ENCODE assay signal across 25 cellular contexts in the genomic region with DNA sequence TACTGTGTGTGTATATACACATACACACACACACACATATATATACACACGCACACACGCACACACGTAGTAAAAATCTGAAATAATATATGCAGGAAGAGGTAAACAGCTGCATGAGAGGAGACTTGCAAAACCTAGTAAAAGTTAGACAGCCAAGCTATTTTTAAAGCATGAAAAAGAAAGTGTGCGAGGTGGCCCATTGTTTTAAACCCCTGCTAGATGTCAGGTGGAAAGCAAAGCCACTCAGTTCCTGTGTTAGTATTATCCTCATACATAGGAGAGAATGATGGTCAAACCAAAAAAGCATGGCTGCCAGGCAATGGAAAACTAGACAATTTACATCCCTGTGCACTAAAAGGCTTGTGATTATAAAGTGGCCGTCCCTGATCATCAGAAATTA.
"Had no signal": no experiment of that assay in that cellular context is flagged by ENCODE, and none has a peak within 500 bp of the region (broad histone marks: within the 10 kb centered on the region; RNA-seq: fewer than 3 reads in every experiment).

No MANE protein-coding gene starts in this region.

- H3K27me3 ChIP-seq: esophagus squamous epithelium, gastrocnemius medialis, heart right ventricle, left lung had no signal

- H3K4me1 Mint-ChIP-seq: naive B cell had no signal

- H3K27ac Mint-ChIP-seq: effector memory CD8-positive, alpha-beta T cell; endodermal cell; mesothelial cell of epicardium; naive thymus-derived CD8-positive, alpha-beta T cell had no signal

- H3K36me3 ChIP-seq: esophagus squamous epithelium, gastrocnemius medialis, heart right ventricle, left lung, lower lobe of right lung had no signal

- ATAC-seq: effector memory CD8-positive, alpha-beta T cell; esophagus mucosa; gastrocnemius medialis; heart right ventricle; left cardiac atrium; left lung; left ventricle myocardium superior; lower lobe of right lung; mucosa of descending colon; naive thymus-derived CD8-positive, alpha-beta T cell had no signal

- H3K36me3 Mint-ChIP-seq: naive B cell; naive thymus-derived CD8-positive, alpha-beta T cell had no signal

- H3K9me3 Mint-ChIP-seq: effector memory CD8-positive, alpha-beta T cell had no signal

- H3K27ac ChIP-seq: epithelial cell of prostate, esophagus squamous epithelium, gastrocnemius medialis, left lung, lower lobe of right lung had no signal

- H3K9me3 ChIP-seq: esophagus squamous epithelium, gastrocnemius medialis, left lung, lower lobe of right lung, mucosa of descending colon had no signal

- H3K4me3 ChIP-seq: esophagus squamous epithelium, gastrocnemius medialis, heart right ventricle, left lung, lower lobe of right lung, mucosa of descending colon had no signal

- FAIRE-seq: islet of Langerhans, keratinocyte had no signal

- H3K4me3 Mint-ChIP-seq: effector memory CD8-positive, alpha-beta T cell; endodermal cell; mesothelial cell of epicardium; naive B cell; naive thymus-derived CD8-positive, alpha-beta T cell had no signal

- DNase-seq: effector CD8-positive, alpha-beta T cell; effector memory CD8-positive, alpha-beta T cell; endodermal cell; erythroblast; esophagus squamous epithelium; foreskin fibroblast; foreskin melanocyte; gastrocnemius medialis; glutamatergic neuron; head of caudate nucleus; heart right ventricle; hippocampal formation; left cardiac atrium; left lung; left ventricle myocardium superior; lower lobe of right lung; mesenchymal stem cell; mucosa of descending colon; naive B cell; naive thymus-derived CD8-positive, alpha-beta T cell had no signal

- H3K4me1 ChIP-seq: left lung, lower lobe of right lung had no signal

- H3K27me3 Mint-ChIP-seq: effector memory CD8-positive, alpha-beta T cell; naive B cell; naive thymus-derived CD8-positive, alpha-beta T cell had no signal
